In genomic region chr2:25314514-25315315, GRCh38 we compare ENCODE assay signal across 9 cellular contexts. TPM values are rescaled to one million over a fixed set of nuclear protein-coding genes. Genes with fewer than 3 reads are reported as not detected.
DNase-seq lines count a peak whose midpoint lies in the region; ATAC-seq and TF ChIP-seq lines count a peak whose summit lies in the region.
"Had no signal": no experiment of that assay in that cellular context is flagged by ENCODE, and none has a peak within 500 bp of the region (broad histone marks: within the 10 kb centered on the region; RNA-seq: fewer than 3 reads in every experiment).

No MANE protein-coding gene starts in this region.

- no peaks in the 10 kb centered on the region for H3K9me3 Mint-ChIP-seq in activated T-helper 1 cell treated with anti-CD3 and anti-CD28 coated beads, Interleukin-12 subunit alpha, Interleukin-12 subunit beta, Interleukin-2, Interleukin-4 antibody, amounts not matched to agents 30 ng/mL and 10 ng/mL and 1 ng/mL, durations not matched to agents 14 hours and 24 hours and 36 hours

- WGBS in spleen, 5 donors = 19 to 35% (median 30%) methylated on average over 8 to 13 of the region's 13 CpGs

- H3K36me3 ChIP-seq in left ventricle myocardium inferior (peaks cover 10% of the 10 kb centered on the region), spleen (peaks cover 0 to 41% (median 16%) of the 10 kb centered on the region in 6 donors)
- H3K36me3 ChIP-seq: SJSA1 had no signal

- H3K36me3 Mint-ChIP-seq in activated T-helper 1 cell treated with anti-CD3 and anti-CD28 coated beads, Interleukin-12 subunit alpha, Interleukin-12 subunit beta, Interleukin-2, Interleukin-4 antibody, amounts not matched to agents 30 ng/mL and 10 ng/mL and 1 ng/mL, durations not matched to agents 14 hours and 24 hours and 36 hours (ENCODE audit: low read depth) = peaks cover 27% of the 10 kb centered on the region

- TF ChIP-seq POLR2A in spleen (IDR thresholded peaks at IDR 0.05) = no peak

- H3K27ac ChIP-seq in left ventricle myocardium inferior (replicated peaks) (peak overlapping the region; percentile 86), spleen (peak overlapping the region; percentile 64 to 89 (median 82))
- H3K27ac ChIP-seq: SJSA1 had no signal

- H3K4me1 ChIP-seq in left ventricle myocardium inferior = peaks cover 76% of the 10 kb centered on the region
- peaks cover 32 to 87% (median 52%) of the 10 kb centered on the region in 6 donors for H3K4me1 ChIP-seq in spleen
- H3K4me1 ChIP-seq: SJSA1 had no signal

- peak overlapping the region; percentile 97 for H3K27ac Mint-ChIP-seq in activated T-helper 1 cell treated with anti-CD3 and anti-CD28 coated beads, Interleukin-12 subunit alpha, Interleukin-12 subunit beta, Interleukin-2, Interleukin-4 antibody, amounts not matched to agents 30 ng/mL and 10 ng/mL and 1 ng/mL, durations not matched to agents 14 hours and 24 hours and 36 hours

- TF ChIP-seq CTCF in left ventricle myocardium inferior (IDR thresholded peaks at IDR 0.05; ENCODE audit: borderline replicate concordance) = no peak
- no peak for TF ChIP-seq CTCF in spleen (IDR thresholded peaks at IDR 0.05 in 8 of 11, conservative IDR thresholded peaks at IDR 0.05 in 3 of 11)

- H3K27me3 ChIP-seq in left ventricle myocardium inferior (ENCODE audit: low read depth) = no peaks in the 10 kb centered on the region
- no peaks in the 10 kb centered on the region for H3K27me3 ChIP-seq in spleen (replicated peaks in 1 of 7)
- H3K27me3 ChIP-seq: SJSA1 had no signal

- no peaks in the 10 kb centered on the region for H3K9me3 ChIP-seq in left ventricle myocardium inferior (replicated peaks)
- H3K9me3 ChIP-seq in spleen = no peaks in the 10 kb centered on the region
- H3K9me3 ChIP-seq: SJSA1 had no signal

- peak; percentile 84 for ATAC-seq in GM18511 (IDR thresholded peaks at IDR 0.05; ENCODE audit: unreplicated experiment)
- peak; percentile 91 for ATAC-seq in HG02870 (IDR thresholded peaks at IDR 0.05; ENCODE audit: unreplicated experiment)
- no peak for ATAC-seq in GM21367 (IDR thresholded peaks at IDR 0.05; ENCODE audit: unreplicated experiment)

- peak; percentile 71 for DNase-seq in NCI-H82 treated with DMSO at 0.1 percent for 48 hours (lab: John Stamatoyannopoulos, UW; ENCODE audit: unreplicated experiment)
- peak; percentile 80 for DNase-seq in activated T-helper 1 cell treated with anti-CD3 and anti-CD28 coated beads, Interleukin-12 subunit alpha, Interleukin-12 subunit beta, Interleukin-2, Interleukin-4 antibody, amounts not matched to agents 30 ng/mL and 10 ng/mL and 1 ng/mL, durations not matched to agents 14 hours and 24 hours and 36 hours (ENCODE audit: low spot score)
- DNase-seq in left ventricle myocardium inferior = peak; percentile 77
- DNase-seq in spleen = peak; percentile 90
- DNase-seq in GM03348 (ENCODE audit: low spot score) = no peak

- H3K4me3 Mint-ChIP-seq in activated T-helper 1 cell treated with anti-CD3 and anti-CD28 coated beads, Interleukin-12 subunit alpha, Interleukin-12 subunit beta, Interleukin-2, Interleukin-4 antibody, amounts not matched to agents 30 ng/mL and 10 ng/mL and 1 ng/mL, durations not matched to agents 14 hours and 24 hours and 36 hours = peak overlapping the region; percentile 83

- peaks cover 56% of the 10 kb centered on the region for H3K4me1 Mint-ChIP-seq in activated T-helper 1 cell treated with anti-CD3 and anti-CD28 coated beads, Interleukin-12 subunit alpha, Interleukin-12 subunit beta, Interleukin-2, Interleukin-4 antibody, amounts not matched to agents 30 ng/mL and 10 ng/mL and 1 ng/mL, durations not matched to agents 14 hours and 24 hours and 36 hours (ENCODE audit: low read depth)

- intact Hi-C loops in activated T-helper 1 cell treated with anti-CD3 and anti-CD28 coated beads, Interleukin-12 subunit alpha, Interleukin-12 subunit beta, Interleukin-2, Interleukin-4 antibody, amounts not matched to agents 30 ng/mL and 10 ng/mL and 1 ng/mL, durations not matched to agents 14 hours and 24 hours and 36 hours (cut with micrococcal nuclease) = loop anchor here (1.0 to 5.0 kb wide), 11 partner anchors 8 to 563 kb away; partner anchors contain the start of gene ASXL2
- intact Hi-C loops in left ventricle myocardium inferior (cut with micrococcal nuclease) = no loop called here
- intact Hi-C loops in spleen (cut with DNase I; ENCODE audit: low total_unique reads) = no loop called here

- peak overlapping the region; percentile 44 for H3K4me3 ChIP-seq in left ventricle myocardium inferior
- peak overlapping the region in 1 of 8 donors; percentile 48 for H3K4me3 ChIP-seq in spleen
- H3K4me3 ChIP-seq: SJSA1 had no signal

- no peaks in the 10 kb centered on the region for H3K27me3 Mint-ChIP-seq in activated T-helper 1 cell treated with anti-CD3 and anti-CD28 coated beads, Interleukin-12 subunit alpha, Interleukin-12 subunit beta, Interleukin-2, Interleukin-4 antibody, amounts not matched to agents 30 ng/mL and 10 ng/mL and 1 ng/mL, durations not matched to agents 14 hours and 24 hours and 36 hours (ENCODE audit: insufficient read depth)

RNA-seq across cellular contexts. Expression of gene DNMT3A, which starts 27.0 kb away (rescaled TPM):
- total RNA-seq in activated T-helper 1 cell treated with anti-CD3 and anti-CD28 coated beads, Interleukin-12 subunit alpha, Interleukin-12 subunit beta, Interleukin-2, Interleukin-4 antibody, amounts not matched to agents 30 ng/mL and 10 ng/mL and 1 ng/mL, durations not matched to agents 14 hours and 24 hours and 36 hours = 101 and 105 TPM in 2 replicates
- 16.5 TPM for total RNA-seq in left ventricle myocardium inferior
- 10 to 100 TPM; 28.4 to 64.6 (median 42.0) TPM for total RNA-seq in spleen
- polyA plus RNA-seq in spleen = 10 to 100 TPM in 2 of 3 donors, 1 to 10 TPM in 1; 9.0 to 17.1 (median 10.5) TPM
